8 cellular contexts compared by ENCODE assay signal in the genomic region with DNA sequence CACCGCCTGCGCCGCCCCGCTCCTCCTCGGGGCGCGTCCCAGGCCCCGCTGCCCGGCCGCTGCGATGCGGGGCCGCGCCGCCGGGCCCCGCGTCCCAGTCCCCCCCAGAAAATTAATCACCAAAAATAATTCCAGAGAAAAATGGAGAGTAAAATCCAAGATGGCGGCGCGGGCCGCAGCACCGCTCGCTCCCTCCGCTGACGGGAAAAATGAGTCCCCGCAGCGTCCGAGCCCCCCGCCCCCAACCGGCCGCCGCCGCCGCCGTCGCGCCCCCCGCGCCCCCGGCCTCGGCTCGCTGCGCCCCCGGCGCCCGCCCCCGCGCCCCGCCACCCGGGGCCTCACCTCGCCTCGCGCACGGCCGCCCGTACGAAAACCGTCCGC. TPM values are rescaled to one million over a fixed set of nuclear protein-coding genes. Genes with fewer than 3 reads are reported as not detected.
A peak's percentile ranks its signal among the peaks of the same experiment; 100 is the strongest.
DNase-seq lines count a peak whose midpoint lies in the region; ATAC-seq and TF ChIP-seq lines count a peak whose summit lies in the region.

A gene (minus strand): TSS at position 162 of the 381 bp plus-strand sequence. CDS start 23,220 bp downstream, outside the sequence.

- peak within 1 kb of the TSS; percentile 99 to 100 (median 100) for H3K27ac ChIP-seq in spleen

- H3K4me3 Mint-ChIP-seq in brain = peak within 1 kb of the TSS; percentile 94 to 100 (median 96)

- H3K4me3 ChIP-seq in GM12875 (ENCODE audit: low read depth, low read length) (peak within 1 kb of the TSS; percentile 71), spleen (peak within 1 kb of the TSS; percentile 67 to 96 (median 80))

- peaks cover 0 to 12% (median 0%) of the 10 kb centered on the region in 7 donors for H3K27me3 ChIP-seq in spleen (replicated peaks in 1 of 7)

- ATAC-seq in HG02970 (IDR thresholded peaks at IDR 0.05; ENCODE audit: low FRiP score, unreplicated experiment) = peak; percentile 14

- peak; percentile 54 for DNase-seq in SK-N-DZ (ENCODE audit: low spot score)
- peak; percentile 58 for DNase-seq in iPS-NIHi11 (ENCODE audit: low spot score)
- no peak for DNase-seq in spleen
- DNase-seq in epidermal melanocyte (ENCODE audit: insufficient read length, low spot score) = no peak
- DNase-seq in DMS153 (lab: John Stamatoyannopoulos, UW) = no peak

- peaks cover 7% of the 10 kb centered on the region for H3K27me3 Mint-ChIP-seq in brain

- peak within 1 kb of the TSS; percentile 93 to 98 (median 97) for H3K27ac Mint-ChIP-seq in brain

- no peaks in the 10 kb centered on the region for H3K9me3 ChIP-seq in spleen

- intact Hi-C loops in spleen (cut with DNase I; ENCODE audit: low total_unique reads) = no loop called here

- H3K4me1 ChIP-seq in spleen = peaks cover 28 to 63% (median 56%) of the 10 kb centered on the region in 6 donors

- TF ChIP-seq POLR2A in spleen (IDR thresholded peaks at IDR 0.05) = no peak

- no peaks in the 10 kb centered on the region for H3K36me3 Mint-ChIP-seq in brain

- TF ChIP-seq CTCF in GM12875 (IDR thresholded peaks at IDR 0.05; ENCODE audit: borderline replicate concordance, insufficient read depth, low read depth, low read length) (no peak), brain (conservative IDR thresholded peaks at IDR 0.05) (no peak), spleen (IDR thresholded peaks at IDR 0.05 in 8 of 11, conservative IDR thresholded peaks at IDR 0.05 in 3 of 11) (peak in 1 of 11 experiments; percentile 3)

- peaks cover 0 to 6% (median 0%) of the 10 kb centered on the region in 5 experiments for H3K9me3 Mint-ChIP-seq in brain

- peaks cover 56% of the 10 kb centered on the region for H3K4me1 Mint-ChIP-seq in brain

- no peaks in the 10 kb centered on the region for H3K36me3 ChIP-seq in spleen

- 0 to 1% (median 1%) methylated on average over 13 to 60 of the region's 60 CpGs for WGBS in spleen, 5 donors

RNA-seq across cellular contexts. Expression of the gene that starts here (rescaled TPM):
- polyA plus RNA-seq in SK-N-DZ (2014; cell fraction: cytosol; rRNA removed) = 34.8 and 41.5 TPM in 2 replicates
- polyA plus RNA-seq in SK-N-DZ (2014; cell fraction: nucleus; rRNA removed) = 38.9 and 45.3 TPM in 2 replicates
- polyA plus RNA-seq in brain (ENCODE audit: insufficient read depth, low read depth, low replicate concordance) (20.2 TPM), spleen (10 to 100 TPM; 12.3 to 16.7 (median 15.7) TPM)
- 10 to 100 TPM; 39.6 to 52.8 (median 42.3) TPM for total RNA-seq in spleen

Comparison
In these comparisons a context has a peak if more than half of its experiments do, and no peak if none do; other contexts are left out.
1. DNase-seq: peak in SK-N-DZ (single experiment) and iPS-NIHi11 (single experiment); none in spleen (single experiment), epidermal melanocyte (single experiment) and DMS153 (single experiment).